Comparison of ENCODE assay signal across 16 cellular contexts in the genomic region with DNA sequence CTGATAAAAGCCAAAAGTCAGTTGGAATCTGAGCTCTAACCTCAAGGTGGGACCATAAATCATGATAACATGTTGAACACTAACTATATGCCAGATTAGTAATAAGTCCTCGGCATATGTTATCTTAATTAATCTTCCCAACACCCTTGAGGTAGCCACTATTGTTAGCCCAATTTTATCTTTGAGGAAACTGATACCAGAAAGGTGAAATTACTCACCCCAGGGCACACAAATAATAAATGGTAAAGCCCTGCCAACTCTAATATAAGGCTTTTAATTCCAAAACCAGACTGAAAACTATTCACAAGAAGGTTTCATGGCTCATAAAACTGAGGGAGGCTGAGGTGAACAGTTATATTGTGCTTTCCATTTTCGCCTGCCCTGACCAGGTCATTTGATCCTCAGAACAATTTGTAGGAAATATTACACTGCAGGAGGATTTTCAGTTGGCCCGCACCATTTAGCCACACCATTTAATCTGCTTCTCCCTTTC. TPM values are rescaled to one million over a fixed set of nuclear protein-coding genes. Genes with fewer than 3 reads are reported as not detected.
DNase-seq lines count a peak whose midpoint lies in the region; ATAC-seq and TF ChIP-seq lines count a peak whose summit lies in the region.
"Had no signal": no experiment of that assay in that cellular context is flagged by ENCODE, and none has a peak within 500 bp of the region (broad histone marks: within the 10 kb centered on the region; RNA-seq: fewer than 3 reads in every experiment).

No MANE protein-coding gene starts in this region.

- H3K9me3 ChIP-seq in HEK293 (ENCODE audit: control insufficient read depth, insufficient read depth, low read depth, low read length), result no peaks in the 10 kb centered on the region
- no peaks in the 10 kb centered on the region for H3K9me3 ChIP-seq in upper lobe of right lung
- H3K9me3 ChIP-seq in lower lobe of right lung, result no peaks in the 10 kb centered on the region

- TF ChIP-seq CTCF in HEK293 (tag by site-specific recombination; IDR thresholded peaks at IDR 0.05) (no peak), fibroblast of the aortic adventitia (IDR thresholded peaks at IDR 0.05; ENCODE audit: insufficient read depth, low read length) (no peak), upper lobe of right lung (IDR thresholded peaks at IDR 0.05) (no peak), lower lobe of right lung (IDR thresholded peaks at IDR 0.05) (no peak)

- intact Hi-C loops in upper lobe of right lung (cut with DNase I), result no loop called here
- intact Hi-C loops in lower lobe of right lung (cut with DNase I), result no loop called here

- H3K4me1 ChIP-seq in HEK293 (ENCODE audit: control insufficient read depth, insufficient read depth, low read length) (peaks cover 7% of the 10 kb centered on the region), upper lobe of right lung (no peaks in the 10 kb centered on the region), lower lobe of right lung (no peaks in the 10 kb centered on the region)

- H3K4me3 ChIP-seq in HEK293 (ENCODE audit: low read depth, low read length), result no peak overlapping the region
- no peak overlapping the region for H3K4me3 ChIP-seq in fibroblast of the aortic adventitia (ENCODE audit: low read depth, low read length)
- H3K4me3 ChIP-seq in upper lobe of right lung, result no peak overlapping the region
- no peak overlapping the region for H3K4me3 ChIP-seq in lower lobe of right lung
- H3K4me3 ChIP-seq: K562 had no signal

- ATAC-seq in upper lobe of right lung, result no peak
- ATAC-seq in HG03571 (IDR thresholded peaks at IDR 0.05; ENCODE audit: unreplicated experiment), result no peak
- no peak for ATAC-seq in lower lobe of right lung
- ATAC-seq: HepG2, K562 had no signal

- H3K36me3 ChIP-seq in HEK293 (ENCODE audit: control insufficient read depth in 2 of 2, insufficient read depth in 1 of 2, low read length in 2 of 2) (no peaks in the 10 kb centered on the region), upper lobe of right lung (no peaks in the 10 kb centered on the region), lower lobe of right lung (no peaks in the 10 kb centered on the region)

- DNase-seq in NCI-H524 treated with DMSO at 0.1 percent for 48 hours (lab: John Stamatoyannopoulos, UW) (peak; percentile 21), fibroblast of the aortic adventitia (ENCODE audit: low read depth) (peak; percentile 7), renal cortical epithelial cell (ENCODE audit: low read depth) (peak; percentile 51), GOT3 (lab: John Stamatoyannopoulos, UW) (no peak), upper lobe of right lung (no peak), lower lobe of right lung (no peak)
- DNase-seq: C1 segment of cervical spinal cord; CD4-positive, alpha-beta T cell; DND-41; GDM1; HCEC 1CT had no signal

- POLR2A ChIA-PET in HEK293 (lab: Yijun Ruan, JAX), result interaction anchor here (0.8 to 1.4 kb wide), 2 partner anchors 15 to 43 kb away, joined by 3 read pairs; no protein-coding TSS in a partner anchor

- H3K27ac ChIP-seq in HEK293 (ENCODE audit: extremely low read depth, low read depth, low read length) (no peak overlapping the region), upper lobe of right lung (no peak overlapping the region), lower lobe of right lung (no peak overlapping the region)

- H3K27me3 ChIP-seq in upper lobe of right lung (no peaks in the 10 kb centered on the region), lower lobe of right lung (ENCODE audit: low read depth) (no peaks in the 10 kb centered on the region)

- CTCF ChIA-PET in HEK293 (lab: Yijun Ruan, JAX), result interaction anchor here (0.6 to 1.9 kb wide), 4 partner anchors 10 to 548 kb away, joined by 3 to 7 read pairs (median 4); no protein-coding TSS in a partner anchor

TF ChIP-seq in HEK293, 187 proteins besides CTCF, POLR2A, EP300 and RAD21 (continues in another document):
- no peak for TF ChIP-seq ZBTB48 (tag by site-specific recombination; IDR thresholded peaks at IDR 0.05)
- no peak for TF ChIP-seq PRDM1 (tag by site-specific recombination; IDR thresholded peaks at IDR 0.05)
- TF ChIP-seq ZXDB (tag by site-specific recombination; IDR thresholded peaks at IDR 0.05), result peak; percentile 66
- TF ChIP-seq PRDM6 (tag by site-specific recombination; IDR thresholded peaks at IDR 0.05), result peak; percentile 81
- no peak for TF ChIP-seq ZNF488 (tag by site-specific recombination; IDR thresholded peaks at IDR 0.05)
- peak; percentile 28; the same call in 1 of the 2 replicates for TF ChIP-seq ZNF549 (tag by site-specific recombination; IDR thresholded peaks at IDR 0.05)
- TF ChIP-seq ZNF423 (tag by site-specific recombination; IDR thresholded peaks at IDR 0.05), result no peak
- TF ChIP-seq ZNF837 (tag by site-specific recombination; IDR thresholded peaks at IDR 0.05), result no peak
- TF ChIP-seq SP7 (tag by site-specific recombination; IDR thresholded peaks at IDR 0.05), result peak; percentile 92
- TF ChIP-seq ZNF660 (tag by site-specific recombination; IDR thresholded peaks at IDR 0.05), result no peak
- TF ChIP-seq ZNF335 (tag by site-specific recombination; conservative IDR thresholded peaks at IDR 0.05), result no peak
- TF ChIP-seq ZNF670 (tag by site-specific recombination; IDR thresholded peaks at IDR 0.05; ENCODE audit: low read depth), result no peak
- TF ChIP-seq ZNF692 (tag by site-specific recombination; IDR thresholded peaks at IDR 0.05), result no peak
- no peak for TF ChIP-seq SETDB1 (IDR thresholded peaks at IDR 0.05; ENCODE audit: insufficient read length, low read length)
- no peak for TF ChIP-seq ZNF211 (tag by site-specific recombination; IDR thresholded peaks at IDR 0.05; ENCODE audit: low read depth)
- TF ChIP-seq ZNF510 (tag by site-specific recombination; IDR thresholded peaks at IDR 0.05; ENCODE audit: insufficient replicate concordance), result no peak
- no peak for TF ChIP-seq ZFP69B (tag by site-specific recombination; IDR thresholded peaks at IDR 0.05)
- no peak for TF ChIP-seq ZNF621 (tag by site-specific recombination; IDR thresholded peaks at IDR 0.05)
- TF ChIP-seq ZBTB8A (tag by site-specific recombination; IDR thresholded peaks at IDR 0.05), result 0 out of 2 replicates have a peak, but pooled peaks have one; percentile 23
- TF ChIP-seq ZNF433 (tag by site-specific recombination; IDR thresholded peaks at IDR 0.05; ENCODE audit: low read depth), result no peak
- 0 out of 2 replicates have a peak, but pooled peaks have one; percentile 49 for TF ChIP-seq MYNN (tag by site-specific recombination; IDR thresholded peaks at IDR 0.05; ENCODE audit: borderline replicate concordance)
- no peak for TF ChIP-seq ZNF18 (tag by site-specific recombination; IDR thresholded peaks at IDR 0.05)
- no peak for TF ChIP-seq ZBTB20 (tag by site-specific recombination; IDR thresholded peaks at IDR 0.05)
- TF ChIP-seq ZNF785 (tag by site-specific recombination; IDR thresholded peaks at IDR 0.05), result no peak
- TF ChIP-seq ZNF214 (tag by site-specific recombination; IDR thresholded peaks at IDR 0.05; ENCODE audit: borderline replicate concordance), result no peak
- no peak for TF ChIP-seq ZNF501 (tag by site-specific recombination; IDR thresholded peaks at IDR 0.05)

RNA-seq across cellular contexts. Expression of gene NUAK1, which starts 16.1 kb away (rescaled TPM):
- total RNA-seq in fibroblast of the aortic adventitia (ENCODE audit: low replicate concordance) (3.0 and 8.3 TPM in 2 replicates), renal cortical epithelial cell (10.8 and 21.4 TPM in 2 replicates), upper lobe of right lung (40.8 TPM), lower lobe of right lung (17.5 TPM)
- total RNA-seq: B cell had no signal

Comparison
In these comparisons a context has a peak if more than half of its experiments do, and no peak if none do; other contexts are left out.
1. DNase-seq: peak in NCI-H524 treated with DMSO at 0.1 percent for 48 hours (single experiment), fibroblast of the aortic adventitia (single experiment) and renal cortical epithelial cell (single experiment); none in GOT3 (single experiment), upper lobe of right lung (single experiment) and lower lobe of right lung (single experiment).